In the genomic region with DNA sequence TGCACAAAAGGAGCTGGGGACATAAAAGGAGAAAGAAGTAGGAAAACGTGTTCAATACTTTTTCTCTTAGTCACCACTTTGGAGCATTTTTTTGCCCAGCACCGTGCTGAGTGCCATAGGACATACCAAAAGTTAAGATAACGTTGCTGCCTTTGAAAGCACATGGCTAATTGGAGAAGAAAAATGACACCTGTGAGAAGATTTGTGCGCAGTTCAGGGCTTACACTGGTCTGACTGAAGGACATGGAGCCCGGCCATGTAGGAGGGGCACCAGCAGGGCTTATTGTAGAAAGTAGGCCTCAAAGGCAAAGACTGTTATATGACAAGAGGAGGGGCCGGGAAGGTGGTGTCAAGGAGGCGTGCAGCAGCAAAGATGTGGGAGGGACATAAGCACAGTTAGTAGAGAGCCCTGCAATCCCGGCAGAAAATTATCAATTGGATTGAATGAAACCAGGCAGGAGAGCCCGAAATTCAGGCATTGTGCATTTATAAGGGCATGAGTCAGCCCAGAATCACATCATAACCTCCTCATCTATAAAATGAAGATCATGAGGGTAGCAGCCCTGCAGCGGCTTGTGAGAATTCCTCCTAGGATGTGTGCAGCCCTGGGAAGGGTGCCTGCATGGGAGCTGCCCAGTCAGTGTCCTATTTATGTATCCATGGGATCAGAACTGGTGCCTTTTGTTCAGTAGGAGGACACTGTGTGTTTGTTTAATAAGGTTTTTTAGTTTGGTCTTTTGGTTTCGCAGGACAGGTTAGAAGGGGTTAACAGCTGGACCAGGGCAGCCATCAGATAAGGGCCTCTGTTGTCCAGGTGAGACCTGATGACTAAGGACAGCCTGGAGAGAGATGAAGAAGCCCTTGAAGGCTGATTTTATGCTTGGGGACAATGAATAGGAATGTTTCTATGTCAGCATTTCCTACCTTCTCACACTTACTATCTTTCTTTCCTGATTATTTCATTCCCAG, we compare ENCODE assay signal across 11 cellular contexts.
DNase-seq lines count a peak whose midpoint lies in the region; FAIRE-seq and TF ChIP-seq lines count a peak whose summit lies in the region.
"Had no signal": no experiment of that assay in that cellular context is flagged by ENCODE, and none has a peak within 500 bp of the region (broad histone marks: within the 10 kb centered on the region; RNA-seq: fewer than 3 reads in every experiment).

No MANE protein-coding gene starts in this region.

- H3K4me3 ChIP-seq in esophagus muscularis mucosa (no peak overlapping the region), mesodermal cell (ENCODE audit: extremely low read depth, insufficient read depth, low read length, poor library complexity, severe bottlenecking) (no peak overlapping the region), foreskin fibroblast (ENCODE audit: low read depth in 1 of 2, low read length in 2 of 2) (no peak overlapping the region)

- TF ChIP-seq POLR2A in esophagus muscularis mucosa (IDR thresholded peaks at IDR 0.05; ENCODE audit: low read depth) = no peak

- peak; percentile 53 for FAIRE-seq in urothelium cell line (lab: Jason Lieb, UNC)

- intact Hi-C loops in esophagus muscularis mucosa (cut with DNase I) = no loop called here

- no peak for TF ChIP-seq EP300 in esophagus muscularis mucosa (IDR thresholded peaks at IDR 0.05)

- peak; percentile 10 for DNase-seq in NCI-H226
- no peak for DNase-seq in esophagus muscularis mucosa (ENCODE audit: extremely low spot score)
- DNase-seq in urothelium cell line (ENCODE audit: low spot score) = peak; percentile 42
- DNase-seq in T-helper 9 cell = no peak
- no peak for DNase-seq in foreskin fibroblast
- no peak for DNase-seq in NCI-H526 (lab: John Stamatoyannopoulos, UW)
- DNase-seq: activated naive CD8-positive, alpha-beta T cell treated with anti-CD3 and anti-CD28 coated beads, Interleukin-2, amount 10 ng/mL, durations not matched to agents 7 days and 5 days; CD4-positive, CD25-positive, alpha-beta regulatory T cell; stimulated activated naive CD8-positive, alpha-beta T cell treated with anti-CD3 and anti-CD28 coated beads, Interleukin-15, Interleukin-2, amounts not matched to agents 100 U/mL and 50 U/mL, for 24 hours; WERI-Rb-1 had no signal

- peaks cover 0 to 19% (median 5%) of the 10 kb centered on the region in 4 donors for H3K36me3 ChIP-seq in esophagus muscularis mucosa
- peaks cover 49% of the 10 kb centered on the region for H3K36me3 ChIP-seq in mesodermal cell (ENCODE audit: control insufficient read depth, insufficient read depth, low read length)

- H3K27me3 ChIP-seq in esophagus muscularis mucosa = no peaks in the 10 kb centered on the region

- TF ChIP-seq CTCF in esophagus muscularis mucosa (IDR thresholded peaks at IDR 0.05) (no peak), foreskin fibroblast (IDR thresholded peaks at IDR 0.05; ENCODE audit: low read depth, low read length) (no peak)

- H3K9me3 ChIP-seq in esophagus muscularis mucosa (no peaks in the 10 kb centered on the region), mesodermal cell (ENCODE audit: control insufficient read depth, low read length) (no peaks in the 10 kb centered on the region)

- peaks cover 42 to 100% (median 99%) of the 10 kb centered on the region in 4 donors for H3K4me1 ChIP-seq in esophagus muscularis mucosa
- peaks cover 35% of the 10 kb centered on the region for H3K4me1 ChIP-seq in mesodermal cell (ENCODE audit: control insufficient read depth, insufficient read depth, low read length, poor library complexity, severe bottlenecking)

- H3K27ac ChIP-seq in esophagus muscularis mucosa (replicated peaks in 1 of 4) (peak overlapping the region; percentile 81 to 92 (median 84)), mesodermal cell (ENCODE audit: low read depth, low read length, severe bottlenecking) (peak overlapping the region; percentile 55)
- H3K27ac ChIP-seq: WERI-Rb-1 had no signal

- WGBS in esophagus muscularis mucosa = 79% methylated on average over 11 of the region's 11 CpGs
- WGBS in mesodermal cell (ENCODE audit: insufficient coverage in 2 of 2), 2 experiments = 81 to 90% methylated on average over 10 to 11 of the region's 11 CpGs

Comparison
In these comparisons a context has a peak if more than half of its experiments do, and no peak if none do; other contexts are left out.
1. DNase-seq: peak in NCI-H226 (single experiment) and urothelium cell line (single experiment); none in esophagus muscularis mucosa (single experiment), T-helper 9 cell (single experiment), foreskin fibroblast (0 of 2) and NCI-H526 (0 of 2).